30 cellular contexts compared by ENCODE assay signal in the genomic region with DNA sequence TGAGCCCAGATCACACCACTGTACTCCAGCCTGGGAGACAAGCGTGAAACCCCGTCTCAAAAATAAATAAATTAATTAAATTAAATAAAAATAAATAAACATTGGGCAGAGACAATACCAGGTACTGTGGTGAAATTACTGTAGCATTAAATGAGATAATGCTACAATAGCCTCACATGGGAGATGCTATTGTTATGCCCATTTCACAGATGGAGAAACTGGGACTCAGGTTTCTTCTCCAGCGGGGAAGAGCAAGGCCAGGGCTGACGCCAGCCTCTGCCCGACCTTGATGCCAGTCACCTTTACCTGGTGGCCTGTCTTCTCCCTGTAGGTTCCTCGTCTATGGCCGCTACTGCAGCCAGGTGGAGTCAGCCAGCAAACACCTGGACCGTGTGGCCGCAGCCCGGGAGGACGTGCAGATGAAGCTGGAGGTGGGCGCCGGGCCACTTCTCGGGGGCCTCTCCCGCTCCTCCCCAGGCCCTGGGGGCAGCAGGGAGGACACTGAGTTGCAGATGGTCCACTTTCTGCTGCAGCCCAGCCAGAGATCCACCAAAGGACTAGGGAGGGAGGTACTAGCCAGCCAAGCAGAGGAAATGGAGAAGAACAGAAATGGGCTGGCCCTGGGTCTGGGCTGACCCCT. TPM values are rescaled to one million over a fixed set of nuclear protein-coding genes. Genes with fewer than 3 reads are reported as not detected.
"Had no signal": no experiment of that assay in that cellular context is flagged by ENCODE, and none has a peak within 500 bp of the region (broad histone marks: within the 10 kb centered on the region; RNA-seq: fewer than 3 reads in every experiment).

No MANE protein-coding gene starts in this region.

- ATAC-seq: activated naive CD4-positive, alpha-beta T cell treated with anti-CD3 and anti-CD28 coated beads, Interleukin-2, amount 50 U/mL, for 72 hours; Panc1; Right ventricle myocardium inferior; T-cell had no signal

- H3K27ac Mint-ChIP-seq: activated CD4-positive, alpha-beta memory T cell treated with anti-CD3 and anti-CD28 coated beads for 36 hours; activated T-helper 2 cell treated with anti-CD3 and anti-CD28 coated beads, Interferon-gamma antibody, Interleukin-2, Interleukin-4, amounts not matched to agents 10 μg/mL and 5 μg/mL and 100 μg/mL, durations not matched to agents 14 hours and 24 hours and 36 hours; T-cell had no signal

- H3K4me3 Mint-ChIP-seq: activated CD4-positive, alpha-beta memory T cell treated with anti-CD3 and anti-CD28 coated beads for 36 hours; activated CD4-positive, alpha-beta T cell treated with anti-CD3 and anti-CD28 coated beads, Interleukin-2, amount 10 ng/mL, durations not matched to agents 7 days and 5 days; IgD-negative memory B cell; T-cell had no signal

- H3K9me3 Mint-ChIP-seq: activated CD4-positive, alpha-beta memory T cell treated with anti-CD3 and anti-CD28 coated beads for 36 hours; activated CD4-positive, alpha-beta T cell treated with anti-CD3 and anti-CD28 coated beads, Interleukin-2, amount 10 ng/mL, durations not matched to agents 7 days and 5 days; activated naive CD4-positive, alpha-beta T cell treated with anti-CD3 and anti-CD28 coated beads, Interleukin-2, amount 50 U/mL, for 72 hours; IgD-negative memory B cell; T-cell had no signal

- H3K4me2 ChIP-seq: KMS-11 had no signal

- H3K27ac ChIP-seq: brain microvascular endothelial cell, cardiac muscle cell, KMS-11, SK-N-MC, VCaP had no signal

- H3K27me3 ChIP-seq: brain microvascular endothelial cell, cardiac muscle cell had no signal

- H3K36me3 ChIP-seq: brain microvascular endothelial cell, cardiac muscle cell had no signal

- H3K4me3 ChIP-seq: cardiac muscle cell, SK-N-MC had no signal

- DNase-seq: activated CD4-positive, alpha-beta memory T cell treated with anti-CD3 and anti-CD28 coated beads for 36 hours; activated CD4-positive, alpha-beta T cell treated with anti-CD3 and anti-CD28 coated beads, Interleukin-2, amount 10 ng/mL, durations not matched to agents 7 days and 5 days; activated CD4-positive, CD25-positive, alpha-beta regulatory T cell; activated CD8-positive, alpha-beta memory T cell treated with anti-CD3 and anti-CD28 coated beads for 24 hours; activated naive CD4-positive, alpha-beta T cell; activated T-cell treated with anti-CD3 and anti-CD28 coated beads, Interleukin-2, amount 50 U/mL, for 48 hours; brain microvascular endothelial cell; NCI-H1092; NCI-H1417; NCI-H1694; NCI-H2029; NCI-H2107; NCI-H2171 treated with DMSO at 0.1 percent for 48 hours; NCI-H226; NCI-H526; NCI-H82; OCI-M1; RPMI8226; T-cell; T-helper 2 cell had no signal

- H3K27me3 Mint-ChIP-seq: activated CD4-positive, alpha-beta memory T cell treated with anti-CD3 and anti-CD28 coated beads for 36 hours; activated CD4-positive, alpha-beta T cell treated with anti-CD3 and anti-CD28 coated beads, Interleukin-2, amount 10 ng/mL, durations not matched to agents 7 days and 5 days; IgD-negative memory B cell; T-cell had no signal

RNA-seq across cellular contexts. Expression of a gene that starts 53.9 kb away (rescaled TPM):
- total RNA-seq: cardiac muscle cell, MCF 10A had no signal

RNA-seq across cellular contexts. Expression of a gene that starts 59.2 kb away (rescaled TPM):
- total RNA-seq: Right ventricle myocardium inferior had no signal
